In genomic region chr6:109059591-109060021, GRCh38 we compare ENCODE assay signal across 8 cellular contexts. TPM values are rescaled to one million over a fixed set of nuclear protein-coding genes. Genes with fewer than 3 reads are reported as not detected.
DNase-seq lines count a peak whose midpoint lies in the region; ATAC-seq and TF ChIP-seq lines count a peak whose summit lies in the region.

No MANE protein-coding gene starts in this region.

- DNase-seq in OCI-LY7 (ENCODE audit: low spot score) (peak; percentile 26), fibroblast of gingiva (ENCODE audit: low read depth) (peak; percentile 20), RKO (ENCODE audit: low spot score) (no peak), smooth muscle cell (lab: John Stamatoyannopoulos, UW; ENCODE audit: unreplicated experiment) (no peak), T1000 (lab: John Stamatoyannopoulos, UW) (no peak), middle frontal gyrus (ENCODE audit: extremely low spot score, low spot score) (no peak)

- peaks cover 5% of the 10 kb centered on the region for H3F3A ChIP-seq in smooth muscle cell (ENCODE audit: low read depth)

- H3K9ac ChIP-seq in skeletal muscle tissue (ENCODE audit: low read depth in 1 of 3, low read length in 3 of 3), result peak overlapping the region in 1 of 3 donors; percentile 2
- no peak overlapping the region for H3K9ac ChIP-seq in smooth muscle cell (ENCODE audit: low read depth)

- H3K4me2 ChIP-seq in OCI-LY7 (ENCODE audit: low read length), result peak overlapping the region; percentile 43
- no peak overlapping the region for H3K4me2 ChIP-seq in smooth muscle cell

- H2AFZ ChIP-seq in OCI-LY7 (ENCODE audit: low read length) (peak overlapping the region; percentile 59), smooth muscle cell (ENCODE audit: low read depth) (no peak overlapping the region)

- no TSS peak for BruUV-seq in OCI-LY7 (replicated peaks; lab: Mats Ljungman, UMichigan)

- no peaks in the 10 kb centered on the region for H3K9me2 ChIP-seq in OCI-LY7 (ENCODE audit: insufficient read depth, low read length)

- peaks cover 30% of the 10 kb centered on the region for H3K4me1 ChIP-seq in OCI-LY7 (ENCODE audit: insufficient read depth, low read length, poor library complexity, severe bottlenecking)
- peaks cover 23 to 50% (median 31%) of the 10 kb centered on the region in 3 donors for H3K4me1 ChIP-seq in skeletal muscle tissue (ENCODE audit: control insufficient read depth in 3 of 3, insufficient read depth in 3 of 3, low read length in 3 of 3)
- peaks cover 3% of the 10 kb centered on the region for H3K4me1 ChIP-seq in smooth muscle cell (ENCODE audit: low read depth)

- no peaks in the 10 kb centered on the region for H3K36me3 ChIP-seq in OCI-LY7 (ENCODE audit: insufficient read depth, low read length)
- no peaks in the 10 kb centered on the region for H3K36me3 ChIP-seq in skeletal muscle tissue (ENCODE audit: control insufficient read depth in 3 of 3, insufficient read depth in 3 of 3, low read length in 3 of 3)
- H3K36me3 ChIP-seq in smooth muscle cell (ENCODE audit: low read depth), result no peaks in the 10 kb centered on the region

- no peaks in the 10 kb centered on the region for H4K20me1 ChIP-seq in OCI-LY7 (ENCODE audit: insufficient read depth, low read length)
- no peaks in the 10 kb centered on the region for H4K20me1 ChIP-seq in smooth muscle cell (ENCODE audit: low read depth)

- 92% methylated on average over 4 of the region's 4 CpGs for WGBS in smooth muscle cell (ENCODE audit: low lambda C conversion rate)

- H3K27me3 ChIP-seq in skeletal muscle tissue (ENCODE audit: control insufficient read depth in 3 of 3, insufficient read depth in 3 of 3, low read length in 3 of 3), result no peaks in the 10 kb centered on the region
- H3K27me3 ChIP-seq in smooth muscle cell (ENCODE audit: low read depth), result no peaks in the 10 kb centered on the region

- H3K9me3 ChIP-seq in OCI-LY7 (ENCODE audit: low read length) (0 out of 2 replicates have a peak, but pooled peaks cover 3% of the 10 kb centered on the region), skeletal muscle tissue (ENCODE audit: control insufficient read depth in 3 of 3, low read length in 3 of 3) (no peaks in the 10 kb centered on the region), smooth muscle cell (replicated peaks; ENCODE audit: low read depth) (no peaks in the 10 kb centered on the region)

- CTCF ChIA-PET in OCI-LY7 (lab: Charles Lee; ENCODE audit: unreplicated experiment), result no interaction called here

- H3K27ac ChIP-seq in OCI-LY7 (ENCODE audit: low read depth, low read length, poor library complexity, severe bottlenecking) (no peak overlapping the region), skeletal muscle tissue (ENCODE audit: low read depth, low read length) (peak overlapping the region; percentile 37), smooth muscle cell (ENCODE audit: low read depth) (no peak overlapping the region)

- peak; percentile 65 for TF ChIP-seq CTCF in OCI-LY7 (conservative IDR thresholded peaks at IDR 0.05; ENCODE audit: low read length)
- no peak for TF ChIP-seq CTCF in smooth muscle cell (IDR thresholded peaks at IDR 0.05; ENCODE audit: borderline replicate concordance, insufficient read depth, poor library complexity, severe bottlenecking)

- H3K79me2 ChIP-seq in OCI-LY7 (ENCODE audit: insufficient read depth, low read depth, low read length) (peaks cover 4% of the 10 kb centered on the region; the same call in 1 of the 2 replicates), smooth muscle cell (ENCODE audit: low read depth) (peaks cover 2% of the 10 kb centered on the region)

- H3K4me3 ChIP-seq in OCI-LY7 (ENCODE audit: low read depth, low read length, poor library complexity, severe bottlenecking), result no peak overlapping the region
- peak overlapping the region in 1 of 3 donors; percentile 44 for H3K4me3 ChIP-seq in skeletal muscle tissue (ENCODE audit: low read length in 3 of 3)
- no peak overlapping the region for H3K4me3 ChIP-seq in smooth muscle cell

- POLR2A ChIA-PET in OCI-LY7 (lab: Charles Lee), result interaction anchor here (0.6 to 1.5 kb wide), 5 partner anchors 8 to 587 kb away, joined by 3 to 8 read pairs (median 5); no protein-coding TSS in a partner anchor

- peak; percentile 69 for ATAC-seq in GM19023 (IDR thresholded peaks at IDR 0.05; ENCODE audit: unreplicated experiment)

- intact Hi-C loops in OCI-LY7 (cut with micrococcal nuclease; ENCODE audit: unreplicated experiment), result loop anchor here (5.0 kb wide), 1 partner anchor 52 kb away; no protein-coding TSS in a partner anchor

RNA-seq across cellular contexts. Expression of gene SESN1, which starts 35.0 kb away (rescaled TPM):
- total RNA-seq in OCI-LY7 (2014; rRNA removed; shearing (Covaris generic)), result 7.7 and 10.8 TPM in 2 replicates
- total RNA-seq in OCI-LY7 (2022) (13.8 and 14.8 TPM in 2 replicates), skeletal muscle tissue (68.4 TPM), smooth muscle cell (38.7 and 50.9 TPM in 2 replicates)
- polyA plus RNA-seq in smooth muscle cell, result 23.6 and 24.1 TPM in 2 replicates

RNA-seq across cellular contexts. Expression of gene CEP57L1, which starts 35.7 kb away (rescaled TPM):
- total RNA-seq in OCI-LY7 (2014; rRNA removed; shearing (Covaris generic)), result 22.7 and 26.7 TPM in 2 replicates
- total RNA-seq in OCI-LY7 (2022) (22.5 and 28.2 TPM in 2 replicates), skeletal muscle tissue (20.4 TPM), smooth muscle cell (35.7 and 36.8 TPM in 2 replicates)
- polyA plus RNA-seq in smooth muscle cell, result 24.0 and 24.7 TPM in 2 replicates

Comparison
In these comparisons a context has a peak if more than half of its experiments do, and no peak if none do; other contexts are left out.
1. DNase-seq: peak in OCI-LY7 (single experiment) and fibroblast of gingiva (single experiment); none in RKO (single experiment), smooth muscle cell (single experiment), T1000 (single experiment) and middle frontal gyrus (single experiment).